Comparison of ENCODE assay signal across 1 cellular context in genomic region chr7:11584406-11585031, GRCh38.
TF ChIP-seq lines count a peak whose summit lies in the region.

No MANE protein-coding gene starts in this region.

TF ChIP-seq in SK-N-SH treated with all-trans-retinoic acid at 6 μM for 48 hours, 23 proteins besides CTCF, POLR2A, EP300 and RAD21 (continued from another document):
- TF ChIP-seq ZNF70 (CRISPR knock-in tag; IDR thresholded peaks at IDR 0.05) (no peak), CSRNP3 (CRISPR knock-in tag; IDR thresholded peaks at IDR 0.05) (no peak), ZNF565 (CRISPR knock-in tag; conservative IDR thresholded peaks at IDR 0.05; ENCODE audit: low read depth) (no peak), ZC3H10 (CRISPR knock-in tag; IDR thresholded peaks at IDR 0.05) (no peak)
